ENCODE assay signal across 1 cellular context in the genomic region with DNA sequence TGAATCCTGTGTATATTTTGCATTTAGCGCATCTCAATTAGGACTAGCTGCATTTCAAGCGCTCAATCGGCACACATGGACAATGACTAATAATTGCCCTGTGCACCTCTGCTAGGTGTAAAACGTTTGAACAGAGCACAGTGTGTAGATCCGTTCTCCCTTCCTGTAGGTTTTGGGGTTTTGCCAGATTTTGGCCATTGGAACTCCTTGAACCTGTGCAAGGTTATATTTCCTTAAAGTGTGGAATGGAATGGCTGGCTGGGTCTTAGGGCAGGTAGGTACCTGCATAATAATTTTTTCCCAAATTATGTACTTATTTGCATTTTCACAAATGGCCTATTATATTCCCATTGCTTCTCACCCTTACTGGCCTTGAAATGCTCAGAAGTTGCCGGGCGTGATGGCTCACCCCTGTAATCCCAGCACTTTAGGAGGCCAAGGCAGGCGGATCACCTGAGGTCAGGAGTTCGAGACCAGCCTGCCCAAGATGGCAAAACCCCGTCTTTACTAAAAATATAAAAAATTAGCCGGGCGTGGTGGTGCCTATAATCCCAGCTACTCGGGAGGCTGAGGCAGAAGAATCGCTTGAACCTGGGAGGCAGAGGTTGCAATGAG.
TF ChIP-seq lines count a peak whose summit lies in the region.

No MANE protein-coding gene starts in this region.

TF ChIP-seq in K562, 482 proteins besides CTCF, POLR2A, EP300 and RAD21 (continues in another document):
- TF ChIP-seq DNMT1 (IDR thresholded peaks at IDR 0.05) (no peak), EZH2 (IDR thresholded peaks at IDR 0.05; ENCODE audit: borderline replicate concordance, low read depth, low read length) (no peak), KLF1 (tag; IDR thresholded peaks at IDR 0.05) (no peak), GATAD2A (IDR thresholded peaks at IDR 0.05) (no peak), ERF (CRISPR knock-in tag; IDR thresholded peaks at IDR 0.05) (0 out of 2 replicates have a peak, but pooled peaks have one; percentile 6), NONO (IDR thresholded peaks at IDR 0.05; ENCODE audit: low read depth in 2 of 2, low read length in 1 of 2) (peak in 1 of 2 experiments; percentile 65; a peak in 2 of 4 replicates), ADNP (tag; IDR thresholded peaks at IDR 0.05) (0 out of 2 replicates have a peak, but pooled peaks have one; percentile 76), ETV5 (CRISPR knock-in tag; IDR thresholded peaks at IDR 0.05; ENCODE audit: low read depth) (peak; percentile 45; the same call in 1 of the 2 replicates), CBX8 (IDR thresholded peaks at IDR 0.05; ENCODE audit: borderline replicate concordance, extremely low read depth, low read depth, low read length, poor library complexity, severe bottlenecking) (no peak), POLR2G (IDR thresholded peaks at IDR 0.05; ENCODE audit: low read depth, low read length) (no peak), BRF1 (IDR thresholded peaks at IDR 0.05; ENCODE audit: borderline replicate concordance, extremely low read depth, insufficient read length) (no peak), CSDE1 (IDR thresholded peaks at IDR 0.05) (peak in 1 of 2 experiments; percentile 98; a peak in 2 of 4 replicates), C11orf30 (IDR thresholded peaks at IDR 0.05; ENCODE audit: low read depth) (no peak)
- TF ChIP-seq, protein P1, sequence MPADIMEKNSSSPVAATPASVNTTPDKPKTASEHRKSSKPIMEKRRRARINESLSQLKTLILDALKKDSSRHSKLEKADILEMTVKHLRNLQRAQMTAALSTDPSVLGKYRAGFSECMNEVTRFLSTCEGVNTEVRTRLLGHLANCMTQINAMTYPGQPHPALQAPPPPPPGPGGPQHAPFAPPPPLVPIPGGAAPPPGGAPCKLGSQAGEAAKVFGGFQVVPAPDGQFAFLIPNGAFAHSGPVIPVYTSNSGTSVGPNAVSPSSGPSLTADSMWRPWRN (IDR thresholded peaks at IDR 0.05; ENCODE audit: low read depth) = no peak
- TF ChIP-seq, protein P2, sequence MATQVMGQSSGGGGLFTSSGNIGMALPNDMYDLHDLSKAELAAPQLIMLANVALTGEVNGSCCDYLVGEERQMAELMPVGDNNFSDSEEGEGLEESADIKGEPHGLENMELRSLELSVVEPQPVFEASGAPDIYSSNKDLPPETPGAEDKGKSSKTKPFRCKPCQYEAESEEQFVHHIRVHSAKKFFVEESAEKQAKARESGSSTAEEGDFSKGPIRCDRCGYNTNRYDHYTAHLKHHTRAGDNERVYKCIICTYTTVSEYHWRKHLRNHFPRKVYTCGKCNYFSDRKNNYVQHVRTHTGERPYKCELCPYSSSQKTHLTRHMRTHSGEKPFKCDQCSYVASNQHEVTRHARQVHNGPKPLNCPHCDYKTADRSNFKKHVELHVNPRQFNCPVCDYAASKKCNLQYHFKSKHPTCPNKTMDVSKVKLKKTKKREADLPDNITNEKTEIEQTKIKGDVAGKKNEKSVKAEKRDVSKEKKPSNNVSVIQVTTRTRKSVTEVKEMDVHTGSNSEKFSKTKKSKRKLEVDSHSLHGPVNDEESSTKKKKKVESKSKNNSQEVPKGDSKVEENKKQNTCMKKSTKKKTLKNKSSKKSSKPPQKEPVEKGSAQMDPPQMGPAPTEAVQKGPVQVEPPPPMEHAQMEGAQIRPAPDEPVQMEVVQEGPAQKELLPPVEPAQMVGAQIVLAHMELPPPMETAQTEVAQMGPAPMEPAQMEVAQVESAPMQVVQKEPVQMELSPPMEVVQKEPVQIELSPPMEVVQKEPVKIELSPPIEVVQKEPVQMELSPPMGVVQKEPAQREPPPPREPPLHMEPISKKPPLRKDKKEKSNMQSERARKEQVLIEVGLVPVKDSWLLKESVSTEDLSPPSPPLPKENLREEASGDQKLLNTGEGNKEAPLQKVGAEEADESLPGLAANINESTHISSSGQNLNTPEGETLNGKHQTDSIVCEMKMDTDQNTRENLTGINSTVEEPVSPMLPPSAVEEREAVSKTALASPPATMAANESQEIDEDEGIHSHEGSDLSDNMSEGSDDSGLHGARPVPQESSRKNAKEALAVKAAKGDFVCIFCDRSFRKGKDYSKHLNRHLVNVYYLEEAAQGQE (CRISPR knock-in tag; IDR thresholded peaks at IDR 0.05; ENCODE audit: low read depth) = no peak
- TF ChIP-seq, protein P3, sequence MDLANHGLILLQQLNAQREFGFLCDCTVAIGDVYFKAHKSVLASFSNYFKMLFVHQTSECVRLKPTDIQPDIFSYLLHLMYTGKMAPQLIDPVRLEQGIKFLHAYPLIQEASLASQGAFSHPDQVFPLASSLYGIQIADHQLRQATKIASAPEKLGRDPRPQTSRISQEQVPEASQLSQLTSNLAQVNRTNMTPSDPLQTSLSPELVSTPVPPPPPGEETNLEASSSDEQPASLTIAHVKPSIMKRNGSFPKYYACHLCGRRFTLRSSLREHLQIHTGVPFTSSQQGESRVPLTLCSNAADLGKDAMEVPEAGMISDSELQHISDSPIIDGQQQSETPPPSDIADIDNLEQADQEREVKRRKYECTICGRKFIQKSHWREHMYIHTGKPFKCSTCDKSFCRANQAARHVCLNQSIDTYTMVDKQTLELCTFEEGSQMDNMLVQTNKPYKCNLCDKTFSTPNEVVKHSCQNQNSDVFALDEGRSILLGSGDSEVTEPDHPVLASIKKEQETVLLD (IDR thresholded peaks at IDR 0.05) = 0 out of 2 replicates have a peak, but pooled peaks have one; percentile 15
- TF ChIP-seq, protein P4, sequence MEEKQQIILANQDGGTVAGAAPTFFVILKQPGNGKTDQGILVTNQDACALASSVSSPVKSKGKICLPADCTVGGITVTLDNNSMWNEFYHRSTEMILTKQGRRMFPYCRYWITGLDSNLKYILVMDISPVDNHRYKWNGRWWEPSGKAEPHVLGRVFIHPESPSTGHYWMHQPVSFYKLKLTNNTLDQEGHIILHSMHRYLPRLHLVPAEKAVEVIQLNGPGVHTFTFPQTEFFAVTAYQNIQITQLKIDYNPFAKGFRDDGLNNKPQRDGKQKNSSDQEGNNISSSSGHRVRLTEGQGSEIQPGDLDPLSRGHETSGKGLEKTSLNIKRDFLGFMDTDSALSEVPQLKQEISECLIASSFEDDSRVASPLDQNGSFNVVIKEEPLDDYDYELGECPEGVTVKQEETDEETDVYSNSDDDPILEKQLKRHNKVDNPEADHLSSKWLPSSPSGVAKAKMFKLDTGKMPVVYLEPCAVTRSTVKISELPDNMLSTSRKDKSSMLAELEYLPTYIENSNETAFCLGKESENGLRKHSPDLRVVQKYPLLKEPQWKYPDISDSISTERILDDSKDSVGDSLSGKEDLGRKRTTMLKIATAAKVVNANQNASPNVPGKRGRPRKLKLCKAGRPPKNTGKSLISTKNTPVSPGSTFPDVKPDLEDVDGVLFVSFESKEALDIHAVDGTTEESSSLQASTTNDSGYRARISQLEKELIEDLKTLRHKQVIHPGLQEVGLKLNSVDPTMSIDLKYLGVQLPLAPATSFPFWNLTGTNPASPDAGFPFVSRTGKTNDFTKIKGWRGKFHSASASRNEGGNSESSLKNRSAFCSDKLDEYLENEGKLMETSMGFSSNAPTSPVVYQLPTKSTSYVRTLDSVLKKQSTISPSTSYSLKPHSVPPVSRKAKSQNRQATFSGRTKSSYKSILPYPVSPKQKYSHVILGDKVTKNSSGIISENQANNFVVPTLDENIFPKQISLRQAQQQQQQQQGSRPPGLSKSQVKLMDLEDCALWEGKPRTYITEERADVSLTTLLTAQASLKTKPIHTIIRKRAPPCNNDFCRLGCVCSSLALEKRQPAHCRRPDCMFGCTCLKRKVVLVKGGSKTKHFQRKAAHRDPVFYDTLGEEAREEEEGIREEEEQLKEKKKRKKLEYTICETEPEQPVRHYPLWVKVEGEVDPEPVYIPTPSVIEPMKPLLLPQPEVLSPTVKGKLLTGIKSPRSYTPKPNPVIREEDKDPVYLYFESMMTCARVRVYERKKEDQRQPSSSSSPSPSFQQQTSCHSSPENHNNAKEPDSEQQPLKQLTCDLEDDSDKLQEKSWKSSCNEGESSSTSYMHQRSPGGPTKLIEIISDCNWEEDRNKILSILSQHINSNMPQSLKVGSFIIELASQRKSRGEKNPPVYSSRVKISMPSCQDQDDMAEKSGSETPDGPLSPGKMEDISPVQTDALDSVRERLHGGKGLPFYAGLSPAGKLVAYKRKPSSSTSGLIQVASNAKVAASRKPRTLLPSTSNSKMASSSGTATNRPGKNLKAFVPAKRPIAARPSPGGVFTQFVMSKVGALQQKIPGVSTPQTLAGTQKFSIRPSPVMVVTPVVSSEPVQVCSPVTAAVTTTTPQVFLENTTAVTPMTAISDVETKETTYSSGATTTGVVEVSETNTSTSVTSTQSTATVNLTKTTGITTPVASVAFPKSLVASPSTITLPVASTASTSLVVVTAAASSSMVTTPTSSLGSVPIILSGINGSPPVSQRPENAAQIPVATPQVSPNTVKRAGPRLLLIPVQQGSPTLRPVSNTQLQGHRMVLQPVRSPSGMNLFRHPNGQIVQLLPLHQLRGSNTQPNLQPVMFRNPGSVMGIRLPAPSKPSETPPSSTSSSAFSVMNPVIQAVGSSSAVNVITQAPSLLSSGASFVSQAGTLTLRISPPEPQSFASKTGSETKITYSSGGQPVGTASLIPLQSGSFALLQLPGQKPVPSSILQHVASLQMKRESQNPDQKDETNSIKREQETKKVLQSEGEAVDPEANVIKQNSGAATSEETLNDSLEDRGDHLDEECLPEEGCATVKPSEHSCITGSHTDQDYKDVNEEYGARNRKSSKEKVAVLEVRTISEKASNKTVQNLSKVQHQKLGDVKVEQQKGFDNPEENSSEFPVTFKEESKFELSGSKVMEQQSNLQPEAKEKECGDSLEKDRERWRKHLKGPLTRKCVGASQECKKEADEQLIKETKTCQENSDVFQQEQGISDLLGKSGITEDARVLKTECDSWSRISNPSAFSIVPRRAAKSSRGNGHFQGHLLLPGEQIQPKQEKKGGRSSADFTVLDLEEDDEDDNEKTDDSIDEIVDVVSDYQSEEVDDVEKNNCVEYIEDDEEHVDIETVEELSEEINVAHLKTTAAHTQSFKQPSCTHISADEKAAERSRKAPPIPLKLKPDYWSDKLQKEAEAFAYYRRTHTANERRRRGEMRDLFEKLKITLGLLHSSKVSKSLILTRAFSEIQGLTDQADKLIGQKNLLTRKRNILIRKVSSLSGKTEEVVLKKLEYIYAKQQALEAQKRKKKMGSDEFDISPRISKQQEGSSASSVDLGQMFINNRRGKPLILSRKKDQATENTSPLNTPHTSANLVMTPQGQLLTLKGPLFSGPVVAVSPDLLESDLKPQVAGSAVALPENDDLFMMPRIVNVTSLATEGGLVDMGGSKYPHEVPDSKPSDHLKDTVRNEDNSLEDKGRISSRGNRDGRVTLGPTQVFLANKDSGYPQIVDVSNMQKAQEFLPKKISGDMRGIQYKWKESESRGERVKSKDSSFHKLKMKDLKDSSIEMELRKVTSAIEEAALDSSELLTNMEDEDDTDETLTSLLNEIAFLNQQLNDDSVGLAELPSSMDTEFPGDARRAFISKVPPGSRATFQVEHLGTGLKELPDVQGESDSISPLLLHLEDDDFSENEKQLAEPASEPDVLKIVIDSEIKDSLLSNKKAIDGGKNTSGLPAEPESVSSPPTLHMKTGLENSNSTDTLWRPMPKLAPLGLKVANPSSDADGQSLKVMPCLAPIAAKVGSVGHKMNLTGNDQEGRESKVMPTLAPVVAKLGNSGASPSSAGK (IDR thresholded peaks at IDR 0.05) = no peak
- TF ChIP-seq, protein P5, sequence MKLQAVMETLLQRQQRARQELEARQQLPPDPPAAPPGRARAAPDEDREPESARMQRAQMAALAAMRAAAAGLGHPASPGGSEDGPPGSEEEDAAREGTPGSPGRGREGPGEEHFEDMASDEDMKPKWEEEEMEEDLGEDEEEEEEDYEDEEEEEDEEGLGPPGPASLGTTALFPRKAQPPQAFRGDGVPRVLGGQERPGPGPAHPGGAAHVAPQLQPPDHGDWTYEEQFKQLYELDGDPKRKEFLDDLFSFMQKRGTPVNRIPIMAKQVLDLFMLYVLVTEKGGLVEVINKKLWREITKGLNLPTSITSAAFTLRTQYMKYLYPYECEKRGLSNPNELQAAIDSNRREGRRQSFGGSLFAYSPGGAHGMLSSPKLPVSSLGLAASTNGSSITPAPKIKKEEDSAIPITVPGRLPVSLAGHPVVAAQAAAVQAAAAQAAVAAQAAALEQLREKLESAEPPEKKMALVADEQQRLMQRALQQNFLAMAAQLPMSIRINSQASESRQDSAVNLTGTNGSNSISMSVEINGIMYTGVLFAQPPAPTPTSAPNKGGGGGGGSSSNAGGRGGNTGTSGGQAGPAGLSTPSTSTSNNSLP (IDR thresholded peaks at IDR 0.05; ENCODE audit: borderline replicate concordance, low read depth, low read length) = no peak
